10 cellular contexts compared by ENCODE assay signal in the genomic region with DNA sequence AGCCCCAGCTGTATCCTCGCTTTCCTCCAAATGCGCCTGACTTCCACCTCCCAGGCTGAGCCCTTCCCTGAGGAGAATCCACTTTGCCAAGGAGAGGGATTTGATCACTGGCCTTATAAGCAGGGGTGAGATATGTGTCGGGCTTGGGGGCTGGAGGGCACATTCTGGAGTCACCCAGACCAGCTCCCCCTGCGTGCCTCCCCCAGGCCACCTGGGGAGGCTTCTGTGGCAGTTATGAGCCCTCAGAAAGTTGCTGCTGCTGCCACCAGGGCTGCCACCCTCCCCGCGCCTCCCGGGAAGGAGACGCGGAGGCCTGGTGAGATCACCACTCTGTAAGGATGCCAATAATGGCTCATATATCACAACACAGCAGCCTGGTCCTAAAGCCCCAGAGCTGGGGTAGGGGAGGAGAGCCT.
DNase-seq lines count a peak whose midpoint lies in the region; ATAC-seq and TF ChIP-seq lines count a peak whose summit lies in the region.
"Had no signal": no experiment of that assay in that cellular context is flagged by ENCODE, and none has a peak within 500 bp of the region (broad histone marks: within the 10 kb centered on the region; RNA-seq: fewer than 3 reads in every experiment).

No MANE protein-coding gene starts in this region.

- no peak for TF ChIP-seq POLR2A in gastrocnemius medialis (IDR thresholded peaks at IDR 0.05)

- H3K9me3 ChIP-seq in cardiac muscle cell (ENCODE audit: low read depth) (no peaks in the 10 kb centered on the region), gastrocnemius medialis (no peaks in the 10 kb centered on the region)

- in situ Hi-C loops in gastrocnemius medialis (cut with MboI; ENCODE audit: low sequenced_read_pairs in 4 of 4), result loop anchor here in 2 of 4 donors (25.0 kb wide), 2 partner anchors 197 to 203 kb away; partner anchors contain the start of gene PAPPA (in 1 of the 2)

- H3K27ac ChIP-seq in cardiac muscle cell (no peak overlapping the region), gastrocnemius medialis (peak overlapping the region; percentile 24 to 69 (median 54))

- H3K4me1 ChIP-seq in cardiac muscle cell (ENCODE audit: low read depth), result no peaks in the 10 kb centered on the region
- H3K4me1 ChIP-seq in gastrocnemius medialis, result peaks cover 39 to 40% of the 10 kb centered on the region in 2 donors

- intact Hi-C loops in gastrocnemius medialis (cut with DNase I; ENCODE audit: low total_unique reads), result loop anchor here (5.0 to 10.0 kb wide), 3 partner anchors 210 to 282 kb away; partner anchors contain the start of gene PAPPA

- H3K27me3 ChIP-seq in cardiac muscle cell (no peaks in the 10 kb centered on the region), gastrocnemius medialis (no peaks in the 10 kb centered on the region)

- H3K36me3 ChIP-seq in cardiac muscle cell, result no peaks in the 10 kb centered on the region
- no peaks in the 10 kb centered on the region for H3K36me3 ChIP-seq in gastrocnemius medialis

- no peak overlapping the region for H3K4me3 ChIP-seq in cardiac muscle cell
- peak overlapping the region in 2 of 4 donors; percentile 18 to 21 for H3K4me3 ChIP-seq in gastrocnemius medialis

- peak; percentile 79 for DNase-seq in H4 (ENCODE audit: low spot score)
- DNase-seq in SHP77 treated with DMSO at 0.1 percent for 48 hours (lab: John Stamatoyannopoulos, UW), result peak; percentile 26
- DNase-seq in cardiac muscle cell (ENCODE audit: low read depth in 1 of 2, low spot score in 1 of 2), result peak in 1 of 2 donors; percentile 85
- peak; percentile 61 to 74 for DNase-seq in gastrocnemius medialis
- no peak for DNase-seq in activated effector memory CD4-positive, alpha-beta T cell treated with Interleukin-2 at 50 U/mL for 16 hours
- DNase-seq in NCI-H146 treated with DMSO at 0.1 percent for 48 hours (lab: John Stamatoyannopoulos, UW; ENCODE audit: unreplicated experiment), result no peak
- DNase-seq: stimulated activated CD4-positive, alpha-beta T cell treated with anti-CD3 and anti-CD28 coated beads, Interleukin-2, amount 100 ng/mL, for 48 hours had no signal

- TF ChIP-seq CTCF in cardiac muscle cell (IDR thresholded peaks at IDR 0.05; ENCODE audit: low read depth, low read length), result peak; percentile 20
- peak in 2 of 5 experiments; percentile 27 to 45 for TF ChIP-seq CTCF in gastrocnemius medialis (IDR thresholded peaks at IDR 0.05 in 4 of 5, conservative IDR thresholded peaks at IDR 0.05 in 1 of 5)

- peak; percentile 86 to 89 for ATAC-seq in gastrocnemius medialis
- ATAC-seq in HG03045 (IDR thresholded peaks at IDR 0.05; ENCODE audit: unreplicated experiment), result no peak
- ATAC-seq in GM21723 (IDR thresholded peaks at IDR 0.05; ENCODE audit: unreplicated experiment), result no peak
- ATAC-seq: Panc1 had no signal

Comparison
In these comparisons a context has a peak if more than half of its experiments do, and no peak if none do; other contexts are left out.
1. DNase-seq: peak in H4 (single experiment), SHP77 treated with DMSO at 0.1 percent for 48 hours (single experiment) and gastrocnemius medialis (2 of 2); none in activated effector memory CD4-positive, alpha-beta T cell treated with Interleukin-2 at 50 U/mL for 16 hours (single experiment) and NCI-H146 treated with DMSO at 0.1 percent for 48 hours (single experiment).
2. ATAC-seq: peak in gastrocnemius medialis (2 of 2); none in HG03045 (single experiment) and GM21723 (single experiment).